ENCODE assay signal across 8 cellular contexts in genomic region chr3:194139085-194139976, GRCh38. TPM values are rescaled to one million over a fixed set of nuclear protein-coding genes. Genes with fewer than 3 reads are reported as not detected.
DNase-seq lines count a peak whose midpoint lies in the region; ATAC-seq lines count a peak whose summit lies in the region.

No MANE protein-coding gene starts in this region.

- H3K36me3 ChIP-seq in ES-I3 (ENCODE audit: insufficient read depth, low read length) (no peaks in the 10 kb centered on the region), mesodermal cell (ENCODE audit: control insufficient read depth, insufficient read depth, low read length) (no peaks in the 10 kb centered on the region)

- ATAC-seq in GM21529 (IDR thresholded peaks at IDR 0.05; ENCODE audit: unreplicated experiment): no peak

- peak overlapping the region; percentile 21; the same call in 1 of the 2 replicates for H3K9ac ChIP-seq in ES-I3 (ENCODE audit: low read depth, low read length)

- H3K27ac ChIP-seq in mesodermal cell (ENCODE audit: low read depth, low read length, severe bottlenecking): peak overlapping the region; percentile 97

- DNase-seq in NCI-H226 (peak; percentile 77), dermis blood vessel endothelial cell (peak; percentile 84), globus pallidus (ENCODE audit: low spot score) (no peak), HPDE6-E6E7 (ENCODE audit: extremely low spot score) (no peak), iPS-NIHi11 (ENCODE audit: low spot score) (no peak)

- H3K9me3 ChIP-seq in ES-I3 (ENCODE audit: control insufficient read depth, insufficient read depth, low read length) (no peaks in the 10 kb centered on the region), mesodermal cell (ENCODE audit: control insufficient read depth, low read length) (no peaks in the 10 kb centered on the region)

- peak overlapping the region; percentile 75 for H3K4me3 ChIP-seq in mesodermal cell (ENCODE audit: extremely low read depth, insufficient read depth, low read length, poor library complexity, severe bottlenecking)

- WGBS in mesodermal cell (ENCODE audit: insufficient coverage in 2 of 2), 2 experiments: 5 to 12% methylated on average over 8 to 9 of the region's 25 CpGs

- H3K4me1 ChIP-seq in ES-I3 (ENCODE audit: insufficient read depth, low read length) (peaks cover 15% of the 10 kb centered on the region), mesodermal cell (ENCODE audit: control insufficient read depth, insufficient read depth, low read length, poor library complexity, severe bottlenecking) (peaks cover 20% of the 10 kb centered on the region)

RNA-seq across cellular contexts. Expression of gene HES1, which starts 3.4 kb away (rescaled TPM):
- 45.8 and 91.0 TPM in 2 replicates for total RNA-seq in dermis blood vessel endothelial cell
- polyA plus RNA-seq in mesodermal cell (2013, experiment 1 of 2): 86.7 TPM
- 82.3 TPM for polyA plus RNA-seq in mesodermal cell (2013, experiment 2 of 2)

Comparison
In these comparisons a context has a peak if more than half of its experiments do, and no peak if none do; other contexts are left out.
1. DNase-seq: peak in NCI-H226 (single experiment) and dermis blood vessel endothelial cell (single experiment); none in globus pallidus (single experiment), HPDE6-E6E7 (single experiment) and iPS-NIHi11 (single experiment).